Comparison of ENCODE assay signal across 16 cellular contexts in the genomic region with DNA sequence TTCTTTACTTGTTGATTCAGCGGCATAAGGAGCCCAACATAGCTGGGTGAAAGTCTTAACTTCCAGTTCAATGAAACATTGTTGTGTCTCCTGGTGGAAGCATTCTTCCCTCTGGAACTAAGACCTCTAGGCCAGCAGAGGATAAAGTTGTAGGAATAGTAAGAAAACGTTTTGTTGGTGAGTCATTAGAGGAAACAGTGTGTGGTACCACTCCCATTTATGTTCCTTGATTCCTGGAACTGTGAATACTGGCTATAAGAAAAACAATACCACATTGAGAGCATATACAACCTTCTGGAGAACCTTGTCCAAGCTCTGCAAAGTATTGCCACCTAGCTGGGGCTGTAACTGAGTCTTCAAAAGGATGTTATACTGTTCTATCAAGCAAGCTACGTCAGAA.
A peak's percentile ranks its signal among the peaks of the same experiment; 100 is the strongest.
DNase-seq lines count a peak whose midpoint lies in the region; ATAC-seq and TF ChIP-seq lines count a peak whose summit lies in the region.
"Had no signal": no experiment of that assay in that cellular context is flagged by ENCODE, and none has a peak within 500 bp of the region (broad histone marks: within the 10 kb centered on the region; RNA-seq: fewer than 3 reads in every experiment).

No MANE protein-coding gene starts in this region.

- ATAC-seq in natural killer cell, result no peak
- no peak for ATAC-seq in activated CD8-positive, alpha-beta T cell treated with anti-CD3 and anti-CD28 coated beads for 36 hours
- ATAC-seq: K562, SK-N-SH treated with all-trans-retinoic acid at 6 μM for 48 hours had no signal

- CTCF ChIA-PET in activated CD8-positive, alpha-beta T cell treated with anti-CD3 and anti-CD28 coated beads for 36 hours (lab: Charles Lee), result no interaction called here

- TF ChIP-seq CTCF in fibroblast of mammary gland (conservative IDR thresholded peaks at IDR 0.05; ENCODE audit: control insufficient read depth, insufficient read depth, low read depth, low read length), result no peak
- TF ChIP-seq CTCF in osteocyte (IDR thresholded peaks at IDR 0.05), result no peak
- TF ChIP-seq CTCF in natural killer cell (IDR thresholded peaks at IDR 0.05), result no peak
- TF ChIP-seq CTCF in activated CD8-positive, alpha-beta T cell treated with anti-CD3 and anti-CD28 coated beads for 36 hours (IDR thresholded peaks at IDR 0.05), result no peak

- H3K4me3 Mint-ChIP-seq in osteocyte (ENCODE audit: unreplicated experiment), result no peak overlapping the region
- H3K4me3 Mint-ChIP-seq in natural killer cell, result no peak overlapping the region
- H3K4me3 Mint-ChIP-seq in activated CD8-positive, alpha-beta T cell treated with anti-CD3 and anti-CD28 coated beads for 36 hours, result no peak overlapping the region
- H3K4me3 Mint-ChIP-seq: CD4-positive, alpha-beta memory T cell had no signal

- no peak overlapping the region for H3K4me3 ChIP-seq in fibroblast of mammary gland (ENCODE audit: control insufficient read depth, low read depth, low read length)
- H3K4me3 ChIP-seq: BLaER1, K562, PC-9 had no signal

- H3K27me3 Mint-ChIP-seq in osteocyte (ENCODE audit: unreplicated experiment) (no peaks in the 10 kb centered on the region), natural killer cell (ENCODE audit: low read depth in 2 of 2) (no peaks in the 10 kb centered on the region)
- H3K27me3 Mint-ChIP-seq in activated CD8-positive, alpha-beta T cell treated with anti-CD3 and anti-CD28 coated beads for 36 hours, result no peaks in the 10 kb centered on the region
- H3K27me3 Mint-ChIP-seq: CD4-positive, alpha-beta memory T cell had no signal

- intact Hi-C loops in natural killer cell (cut with micrococcal nuclease), result no loop called here
- intact Hi-C loops in activated CD8-positive, alpha-beta T cell treated with anti-CD3 and anti-CD28 coated beads for 36 hours (cut with micrococcal nuclease), result no loop called here

- POLR2A ChIA-PET in activated CD8-positive, alpha-beta T cell treated with anti-CD3 and anti-CD28 coated beads for 36 hours (lab: Charles Lee), result no interaction called here

- H3K36me3 Mint-ChIP-seq in osteocyte (ENCODE audit: unreplicated experiment) (no peaks in the 10 kb centered on the region), natural killer cell (no peaks in the 10 kb centered on the region)
- no peaks in the 10 kb centered on the region for H3K36me3 Mint-ChIP-seq in activated CD8-positive, alpha-beta T cell treated with anti-CD3 and anti-CD28 coated beads for 36 hours (ENCODE audit: low read depth)
- H3K36me3 Mint-ChIP-seq: CD4-positive, alpha-beta memory T cell had no signal

- H3K9me3 Mint-ChIP-seq in osteocyte (ENCODE audit: unreplicated experiment), result peaks cover 13% of the 10 kb centered on the region
- peaks cover 7 to 9% of the 10 kb centered on the region in 2 donors for H3K9me3 Mint-ChIP-seq in natural killer cell
- H3K9me3 Mint-ChIP-seq in activated CD8-positive, alpha-beta T cell treated with anti-CD3 and anti-CD28 coated beads for 36 hours, result peaks cover 5% of the 10 kb centered on the region

- DNase-seq in GM04503 (ENCODE audit: low read depth) (peak; percentile 15), amniotic epithelial cell (ENCODE audit: low read depth) (peak; percentile 29), fibroblast of mammary gland (ENCODE audit: low read depth) (peak; percentile 10), osteocyte (ENCODE audit: extremely low spot score, unreplicated experiment) (no peak), natural killer cell (no peak)
- no peak for DNase-seq in activated CD8-positive, alpha-beta T cell treated with anti-CD3 and anti-CD28 coated beads for 36 hours
- DNase-seq in activated CD8-positive, alpha-beta memory T cell treated with anti-CD3 and anti-CD28 coated beads for 24 hours, result no peak
- DNase-seq: CD4-positive, alpha-beta memory T cell; HCEC 1CT; NCI-H187; NCI-H526; PC-9; SIG-M5 had no signal

- peaks cover 17% of the 10 kb centered on the region for H3K4me1 Mint-ChIP-seq in osteocyte (ENCODE audit: unreplicated experiment)
- H3K4me1 Mint-ChIP-seq in natural killer cell, result no peaks in the 10 kb centered on the region
- H3K4me1 Mint-ChIP-seq in activated CD8-positive, alpha-beta T cell treated with anti-CD3 and anti-CD28 coated beads for 36 hours (ENCODE audit: low read depth), result no peaks in the 10 kb centered on the region
- H3K4me1 Mint-ChIP-seq: CD4-positive, alpha-beta memory T cell had no signal

- peak overlapping the region; percentile 32 for H3K27ac Mint-ChIP-seq in osteocyte (ENCODE audit: unreplicated experiment)
- H3K27ac Mint-ChIP-seq in natural killer cell, result no peak overlapping the region
- H3K27ac Mint-ChIP-seq in activated CD8-positive, alpha-beta T cell treated with anti-CD3 and anti-CD28 coated beads for 36 hours, result no peak overlapping the region
- H3K27ac Mint-ChIP-seq: CD4-positive, alpha-beta memory T cell had no signal

Comparison
In these comparisons a context has a peak if more than half of its experiments do, and no peak if none do; other contexts are left out.
1. DNase-seq: peak in GM04503 (single experiment), amniotic epithelial cell (single experiment) and fibroblast of mammary gland (single experiment); none in osteocyte (single experiment), natural killer cell (single experiment), activated CD8-positive, alpha-beta T cell treated with anti-CD3 and anti-CD28 coated beads for 36 hours (single experiment) and activated CD8-positive, alpha-beta memory T cell treated with anti-CD3 and anti-CD28 coated beads for 24 hours (single experiment).